Comparison of ENCODE assay signal across 9 cellular contexts in the genomic region with DNA sequence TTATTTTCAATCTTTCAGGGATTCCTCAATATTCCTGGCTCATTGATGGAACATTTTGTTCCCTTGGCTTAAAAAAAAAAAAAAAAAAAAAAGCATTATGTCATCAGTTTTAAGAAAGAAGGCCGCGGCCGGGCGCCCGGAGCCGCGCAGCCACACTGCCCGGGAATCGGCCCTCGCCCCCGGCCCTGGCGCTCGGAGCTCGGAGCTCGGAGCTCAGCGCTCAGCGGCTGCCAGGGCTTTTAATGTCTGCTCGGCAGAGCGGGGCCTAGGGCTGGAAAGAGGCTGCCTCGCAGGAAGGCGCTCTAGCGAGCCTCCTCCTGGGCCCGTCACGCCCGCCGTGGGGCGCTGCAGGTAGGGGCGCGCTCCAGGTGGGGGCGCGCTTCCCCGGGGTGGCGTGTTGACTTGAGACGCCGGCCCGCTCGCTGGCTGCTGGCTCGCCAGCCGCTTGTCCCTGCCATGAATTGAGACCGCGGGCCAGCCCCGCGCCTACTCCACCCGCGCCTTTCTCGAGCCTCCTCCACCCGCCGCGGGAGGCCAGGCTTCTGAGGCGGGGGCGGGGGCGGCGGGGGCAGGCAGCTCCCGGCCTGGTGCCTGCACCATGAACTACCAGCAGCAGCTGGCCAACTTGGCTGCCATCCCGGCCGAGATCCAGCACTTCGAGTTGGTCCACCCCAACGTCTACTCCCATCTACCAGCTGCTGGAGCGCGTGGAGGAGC. TPM values are rescaled to one million over a fixed set of nuclear protein-coding genes. Genes with fewer than 3 reads are reported as not detected.
A peak's percentile ranks its signal among the peaks of the same experiment; 100 is the strongest.
DNase-seq lines count a peak whose midpoint lies in the region; ATAC-seq, FAIRE-seq and TF ChIP-seq lines count a peak whose summit lies in the region.
"Had no signal": no experiment of that assay in that cellular context is flagged by ENCODE, and none has a peak within 500 bp of the region (broad histone marks: within the 10 kb centered on the region; RNA-seq: fewer than 3 reads in every experiment).

No MANE protein-coding gene starts in this region.

- no peaks in the 10 kb centered on the region for H3K9me3 ChIP-seq in PC-9 (ENCODE audit: insufficient read depth, low read depth)
- no peaks in the 10 kb centered on the region for H3K9me3 ChIP-seq in neural progenitor cell (ENCODE audit: low read depth)

- FAIRE-seq in RCC 7860 (lab: Jason Lieb, UNC) = no peak
- FAIRE-seq: G401.6 had no signal

- POLR2A ChIA-PET in activated CD4-positive, alpha-beta T cell treated with anti-CD3 and anti-CD28 coated beads for 36 hours (lab: Charles Lee) = no interaction called here
- POLR2A ChIA-PET in activated CD4-positive, alpha-beta T cell treated with anti-CD3 and anti-CD28 coated beads, Interleukin-2, amount 10 ng/mL, durations not matched to agents 7 days and 5 days (lab: Charles Lee) = no interaction called here
- POLR2A ChIA-PET in PC-9 (lab: Charles Lee; ENCODE audit: unreplicated experiment) = no interaction called here

- no peaks in the 10 kb centered on the region for H3K4me1 ChIP-seq in PC-9 (replicated peaks; ENCODE audit: insufficient read depth)
- H3K4me1 ChIP-seq in neural progenitor cell = peaks cover 11% of the 10 kb centered on the region

- H3K27me3 Mint-ChIP-seq in activated CD4-positive, alpha-beta T cell treated with anti-CD3 and anti-CD28 coated beads for 36 hours = peaks cover 56% of the 10 kb centered on the region
- H3K27me3 Mint-ChIP-seq in activated CD4-positive, alpha-beta T cell treated with anti-CD3 and anti-CD28 coated beads, Interleukin-2, amount 10 ng/mL, durations not matched to agents 7 days and 5 days = peaks cover 45% of the 10 kb centered on the region
- peaks cover 10% of the 10 kb centered on the region for H3K27me3 Mint-ChIP-seq in neural progenitor cell (ENCODE audit: insufficient read depth, low read depth)

- TF ChIP-seq CTCF in PC-9 (conservative IDR thresholded peaks at IDR 0.05) (peak; percentile 58), neural progenitor cell (IDR thresholded peaks at IDR 0.05) (peak; percentile 73)

- peak; percentile 77 for ATAC-seq in activated CD4-positive, alpha-beta T cell treated with anti-CD3 and anti-CD28 coated beads for 36 hours
- no peak for ATAC-seq in HG03139 (IDR thresholded peaks at IDR 0.05; ENCODE audit: unreplicated experiment)

- H3K36me3 Mint-ChIP-seq in activated CD4-positive, alpha-beta T cell treated with anti-CD3 and anti-CD28 coated beads for 36 hours (ENCODE audit: low read depth) = no peaks in the 10 kb centered on the region
- no peaks in the 10 kb centered on the region for H3K36me3 Mint-ChIP-seq in activated CD4-positive, alpha-beta T cell treated with anti-CD3 and anti-CD28 coated beads, Interleukin-2, amount 10 ng/mL, durations not matched to agents 7 days and 5 days (ENCODE audit: low read depth)
- H3K36me3 Mint-ChIP-seq in neural progenitor cell = no peaks in the 10 kb centered on the region

- peaks cover 27% of the 10 kb centered on the region for H3K27me3 ChIP-seq in PC-9 (ENCODE audit: insufficient read depth, low read depth)
- peaks cover 36% of the 10 kb centered on the region for H3K27me3 ChIP-seq in neural progenitor cell

- H3K36me3 ChIP-seq in PC-9 (ENCODE audit: low read depth) (no peaks in the 10 kb centered on the region), neural progenitor cell (no peaks in the 10 kb centered on the region)

- no peaks in the 10 kb centered on the region for H3K4me1 Mint-ChIP-seq in activated CD4-positive, alpha-beta T cell treated with anti-CD3 and anti-CD28 coated beads for 36 hours
- H3K4me1 Mint-ChIP-seq in activated CD4-positive, alpha-beta T cell treated with anti-CD3 and anti-CD28 coated beads, Interleukin-2, amount 10 ng/mL, durations not matched to agents 7 days and 5 days = peaks cover 1% of the 10 kb centered on the region
- H3K4me1 Mint-ChIP-seq in neural progenitor cell = peaks cover 5% of the 10 kb centered on the region

- intact Hi-C loops in activated CD4-positive, alpha-beta T cell treated with anti-CD3 and anti-CD28 coated beads for 36 hours (cut with DNase I, micrococcal nuclease) = no loop called here
- intact Hi-C loops in PC-9 (cut with micrococcal nuclease; ENCODE audit: unreplicated experiment) = no loop called here

- no peaks in the 10 kb centered on the region for H3K9me2 ChIP-seq in PC-9 (ENCODE audit: insufficient read depth)

- no peaks in the 10 kb centered on the region for H3F3A ChIP-seq in PC-9 (ENCODE audit: insufficient read depth, low read depth)
- no peaks in the 10 kb centered on the region for H3F3A ChIP-seq in neural progenitor cell (ENCODE audit: low read depth)

- H3K4me2 ChIP-seq in PC-9 = peak overlapping the region; percentile 82
- H3K4me2 ChIP-seq in neural progenitor cell = peak overlapping the region; percentile 73

- no peak overlapping the region for H3K27ac Mint-ChIP-seq in activated CD4-positive, alpha-beta T cell treated with anti-CD3 and anti-CD28 coated beads for 36 hours
- no peak overlapping the region for H3K27ac Mint-ChIP-seq in activated CD4-positive, alpha-beta T cell treated with anti-CD3 and anti-CD28 coated beads, Interleukin-2, amount 10 ng/mL, durations not matched to agents 7 days and 5 days
- no peak overlapping the region for H3K27ac Mint-ChIP-seq in neural progenitor cell

- H4K20me1 ChIP-seq in PC-9 (ENCODE audit: insufficient read depth) = no peaks in the 10 kb centered on the region
- no peaks in the 10 kb centered on the region for H4K20me1 ChIP-seq in neural progenitor cell (ENCODE audit: low read depth)

- H3K4me3 ChIP-seq in PC-9 (peak overlapping the region; percentile 55), neural progenitor cell (peak overlapping the region; percentile 44)

- peak; percentile 42 for DNase-seq in activated CD4-positive, alpha-beta T cell treated with anti-CD3 and anti-CD28 coated beads for 36 hours
- DNase-seq in activated CD4-positive, alpha-beta T cell treated with anti-CD3 and anti-CD28 coated beads, Interleukin-2, amount 10 ng/mL, durations not matched to agents 7 days and 5 days = no peak
- DNase-seq in PC-9 (peak in 1 of 2 experiments; percentile 69), fibroblast of peridontal ligament (ENCODE audit: extremely low read depth) (peak; percentile 17), neural progenitor cell (ENCODE audit: low spot score) (peak; percentile 85), CD1c-positive myeloid dendritic cell (ENCODE audit: extremely low spot score) (no peak), RCC 7860 (ENCODE audit: low spot score) (no peak)

- H3K27ac ChIP-seq in PC-9 (no peak overlapping the region), neural progenitor cell (no peak overlapping the region)

- H3K4me3 Mint-ChIP-seq in activated CD4-positive, alpha-beta T cell treated with anti-CD3 and anti-CD28 coated beads for 36 hours = no peak overlapping the region
- no peak overlapping the region for H3K4me3 Mint-ChIP-seq in activated CD4-positive, alpha-beta T cell treated with anti-CD3 and anti-CD28 coated beads, Interleukin-2, amount 10 ng/mL, durations not matched to agents 7 days and 5 days
- peak overlapping the region; percentile 21 for H3K4me3 Mint-ChIP-seq in neural progenitor cell

- CTCF ChIA-PET in activated CD4-positive, alpha-beta T cell treated with anti-CD3 and anti-CD28 coated beads for 36 hours (lab: Charles Lee) = interaction anchor here (0.7 to 0.9 kb wide), 2 partner anchors 17 to 30 kb away, joined by 3 to 4 read pairs; no protein-coding TSS in a partner anchor
- CTCF ChIA-PET in activated CD4-positive, alpha-beta T cell treated with anti-CD3 and anti-CD28 coated beads, Interleukin-2, amount 10 ng/mL, durations not matched to agents 7 days and 5 days (lab: Charles Lee) = no interaction called here
- CTCF ChIA-PET in PC-9 (lab: Charles Lee) = interaction anchor here (0.6 to 1.1 kb wide), 3 partner anchors 224 to 718 kb away, joined by 5 to 10 read pairs (median 10); no protein-coding TSS in a partner anchor

- H3K79me2 ChIP-seq in PC-9 (ENCODE audit: low read depth) (no peaks in the 10 kb centered on the region), neural progenitor cell (ENCODE audit: low read depth) (no peaks in the 10 kb centered on the region)

- H2AFZ ChIP-seq in PC-9 (peak overlapping the region; percentile 76), neural progenitor cell (replicated peaks) (peak overlapping the region; percentile 95)

- H3K9ac ChIP-seq in neural progenitor cell = no peak overlapping the region

- H3K9me3 Mint-ChIP-seq in activated CD4-positive, alpha-beta T cell treated with anti-CD3 and anti-CD28 coated beads for 36 hours (ENCODE audit: low read depth) = no peaks in the 10 kb centered on the region
- H3K9me3 Mint-ChIP-seq in activated CD4-positive, alpha-beta T cell treated with anti-CD3 and anti-CD28 coated beads, Interleukin-2, amount 10 ng/mL, durations not matched to agents 7 days and 5 days = no peaks in the 10 kb centered on the region
- H3K9me3 Mint-ChIP-seq in neural progenitor cell = no peaks in the 10 kb centered on the region

- no TSS peak for BruUV-seq in PC-9 (replicated peaks; lab: Mats Ljungman, UMichigan)

RNA-seq across cellular contexts. Expression of gene TDRD5, which starts 5.4 kb away (rescaled TPM):
- total RNA-seq in activated CD4-positive, alpha-beta T cell treated with anti-CD3 and anti-CD28 coated beads for 36 hours = not detected
- not detected for total RNA-seq in activated CD4-positive, alpha-beta T cell treated with anti-CD3 and anti-CD28 coated beads, Interleukin-2, amount 10 ng/mL, durations not matched to agents 7 days and 5 days
- total RNA-seq in PC-9 (2021) (not detected in 2 replicates), neural progenitor cell (ENCODE audit: low replicate concordance) (0.09 TPM in 2 replicates)

RNA-seq across cellular contexts. Expression of gene NPHS2, which starts 10.5 kb away (rescaled TPM):
- not detected for total RNA-seq in activated CD4-positive, alpha-beta T cell treated with anti-CD3 and anti-CD28 coated beads for 36 hours
- total RNA-seq in activated CD4-positive, alpha-beta T cell treated with anti-CD3 and anti-CD28 coated beads, Interleukin-2, amount 10 ng/mL, durations not matched to agents 7 days and 5 days = not detected
- total RNA-seq in PC-9 (2021) = not detected in 2 replicates
- not detected in 2 replicates for total RNA-seq in neural progenitor cell (ENCODE audit: low replicate concordance)

Comparison
In these comparisons a context has a peak if more than half of its experiments do, and no peak if none do; other contexts are left out.
1. DNase-seq: peak in activated CD4-positive, alpha-beta T cell treated with anti-CD3 and anti-CD28 coated beads for 36 hours (single experiment), fibroblast of peridontal ligament (single experiment) and neural progenitor cell (single experiment); none in activated CD4-positive, alpha-beta T cell treated with anti-CD3 and anti-CD28 coated beads, Interleukin-2, amount 10 ng/mL, durations not matched to agents 7 days and 5 days (single experiment), CD1c-positive myeloid dendritic cell (single experiment) and RCC 7860 (single experiment).